9 cellular contexts compared by ENCODE assay signal in genomic region chr11:14336507-14337503, GRCh38. TPM values are rescaled to one million over a fixed set of nuclear protein-coding genes. Genes with fewer than 3 reads are reported as not detected.
DNase-seq lines count a peak whose midpoint lies in the region; ATAC-seq and TF ChIP-seq lines count a peak whose summit lies in the region.
"Had no signal": no experiment of that assay in that cellular context is flagged by ENCODE, and none has a peak within 500 bp of the region (broad histone marks: within the 10 kb centered on the region; RNA-seq: fewer than 3 reads in every experiment).

No MANE protein-coding gene starts in this region.

- H3K4me1 ChIP-seq in ascending aorta (no peaks in the 10 kb centered on the region), thyroid gland (peaks cover 0 to 4% of the 10 kb centered on the region in 2 donors)

- H3K9me3 ChIP-seq in ascending aorta, result peaks cover 0 to 10% of the 10 kb centered on the region in 2 donors
- no peaks in the 10 kb centered on the region for H3K9me3 ChIP-seq in thyroid gland

- no peaks in the 10 kb centered on the region for H3K36me3 ChIP-seq in ascending aorta
- no peaks in the 10 kb centered on the region for H3K36me3 ChIP-seq in thyroid gland

- 83 to 93% methylated on average over 2 of the region's 2 CpGs for WGBS in thyroid gland, 2 donors

- no peak overlapping the region for H3K4me3 ChIP-seq in ascending aorta
- H3K4me3 ChIP-seq in thyroid gland (replicated peaks in 1 of 3), result no peak overlapping the region

- H3K27me3 ChIP-seq in ascending aorta, result no peaks in the 10 kb centered on the region
- H3K27me3 ChIP-seq in thyroid gland, result no peaks in the 10 kb centered on the region

- H3K27ac ChIP-seq in ascending aorta (peak overlapping the region; percentile 57 to 58), thyroid gland (no peak overlapping the region)
- H3K27ac ChIP-seq: KMS-11 had no signal

- no peak for ATAC-seq in HG03520 (IDR thresholded peaks at IDR 0.05; ENCODE audit: unreplicated experiment)
- ATAC-seq in HG03159 (IDR thresholded peaks at IDR 0.05; ENCODE audit: unreplicated experiment), result no peak
- ATAC-seq in GM21529 (IDR thresholded peaks at IDR 0.05; ENCODE audit: unreplicated experiment), result no peak

- TF ChIP-seq POLR2A in thyroid gland (IDR thresholded peaks at IDR 0.05), result no peak

- intact Hi-C loops in ascending aorta (cut with DNase I) (no loop called here), thyroid gland (cut with DNase I) (no loop called here)

- TF ChIP-seq CTCF in ascending aorta (IDR thresholded peaks at IDR 0.05) (no peak), thyroid gland (IDR thresholded peaks at IDR 0.05) (no peak)

- DNase-seq in COLO668 (lab: John Stamatoyannopoulos, UW; ENCODE audit: unreplicated experiment) (peak; percentile 38), HT1080 (ENCODE audit: low read depth) (peak; percentile 95), ascending aorta (ENCODE audit: low spot score in 2 of 2) (no peak), lung microvascular endothelial cell (ENCODE audit: low read depth in 2 of 2) (peak; percentile 78 to 94), thyroid gland (no peak)

RNA-seq across cellular contexts. Expression of gene RRAS2, which starts 22.2 kb away (rescaled TPM):
- total RNA-seq in HT1080 (2014; rRNA removed; shearing (Covaris generic)), result 80.7 and 93.9 TPM in 2 replicates
- polyA plus RNA-seq in HT1080 (2015; cell fraction: cytosol; rRNA removed), result 105 and 114 TPM in 2 replicates
- 52.5 and 62.1 TPM in 2 replicates for polyA plus RNA-seq in HT1080 (2015; cell fraction: nucleus; rRNA removed)
- total RNA-seq in ascending aorta, result 28.1 TPM
- total RNA-seq in lung microvascular endothelial cell, result 96.5 and 119 TPM in 2 replicates
- 10 to 100 TPM; 51.5 to 81.4 (median 66.8) TPM for total RNA-seq in thyroid gland

Comparison
In these comparisons a context has a peak if more than half of its experiments do, and no peak if none do; other contexts are left out.
1. DNase-seq: peak in COLO668 (single experiment), HT1080 (single experiment) and lung microvascular endothelial cell (2 of 2); none in ascending aorta (0 of 2) and thyroid gland (0 of 2).
2. H3K27ac ChIP-seq: peak in ascending aorta (2 of 2); none in thyroid gland (0 of 3).